16 cellular contexts compared by ENCODE assay signal in genomic region chr6:113128020-113128419, GRCh38.
"Had no signal": no experiment of that assay in that cellular context is flagged by ENCODE, and none has a peak within 500 bp of the region (broad histone marks: within the 10 kb centered on the region; RNA-seq: fewer than 3 reads in every experiment).

No MANE protein-coding gene starts in this region.

- H3K27me3 ChIP-seq: adrenal gland, esophagus muscularis mucosa, gastroesophageal sphincter, heart left ventricle, upper lobe of left lung had no signal

- H3K36me3 ChIP-seq: adrenal gland, esophagus muscularis mucosa, gastroesophageal sphincter, heart left ventricle, left ventricle myocardium inferior, thoracic aorta, upper lobe of left lung had no signal

- DNase-seq: activated CD4-positive, alpha-beta T cell treated with anti-CD3 and anti-CD28 coated beads, Interleukin-2, amount 50 U/mL, for 1 hour; activated CD4-positive, CD25-positive, alpha-beta regulatory T cell treated with anti-CD3 and anti-CD28 coated beads, Interleukin-2, amount 50 U/mL, for 72 hours; activated CD8-positive, alpha-beta memory T cell treated with anti-CD3 and anti-CD28 coated beads, Interleukin-2, amount 50 U/mL, for 4 hours; activated T-cell treated with anti-CD3 and anti-CD28 coated beads, Interleukin-2, amount 50 U/mL, for 4 hours; adrenal gland; effector CD8-positive, alpha-beta T cell; heart left ventricle; left ventricle myocardium inferior; retina; stimulated activated naive B cell treated with anti-CD40 and anti-IgM and Interleukin-4, amounts not matched to agents 10 μg/mL and 1 μg/mL and 100 μg/mL, for 72 hours; upper lobe of left lung had no signal

- H3K27me3 Mint-ChIP-seq: stimulated activated naive B cell treated with anti-CD40 and anti-IgM and Interleukin-4, amounts not matched to agents 10 μg/mL and 1 μg/mL and 100 μg/mL, for 72 hours had no signal

- H3K9me3 ChIP-seq: adrenal gland, esophagus muscularis mucosa, gastroesophageal sphincter, heart left ventricle, left ventricle myocardium inferior, thoracic aorta, upper lobe of left lung had no signal

- H3K27ac Mint-ChIP-seq: activated naive CD4-positive, alpha-beta T cell treated with anti-CD3 and anti-CD28 coated beads, Interleukin-2, amount 50 U/mL, for 72 hours; memory B cell; stimulated activated naive B cell treated with anti-CD40 and anti-IgM and Interleukin-4, amounts not matched to agents 10 μg/mL and 1 μg/mL and 100 μg/mL, for 72 hours had no signal

- H3K4me3 ChIP-seq: adrenal gland, esophagus muscularis mucosa, gastroesophageal sphincter, heart left ventricle, left ventricle myocardium inferior, thoracic aorta, upper lobe of left lung had no signal

- H3K9me3 Mint-ChIP-seq: activated naive CD4-positive, alpha-beta T cell treated with anti-CD3 and anti-CD28 coated beads, Interleukin-2, amount 50 U/mL, for 72 hours; activated T-cell treated with anti-CD3 and anti-CD28 coated beads, Interleukin-2, amount 50 U/mL, for 4 hours; memory B cell; stimulated activated naive B cell treated with anti-CD40 and anti-IgM and Interleukin-4, amounts not matched to agents 10 μg/mL and 1 μg/mL and 100 μg/mL, for 72 hours had no signal

- H3K27ac ChIP-seq: adrenal gland, esophagus muscularis mucosa, gastroesophageal sphincter, heart left ventricle, left ventricle myocardium inferior, thoracic aorta, upper lobe of left lung had no signal

- H3K4me1 ChIP-seq: adrenal gland, esophagus muscularis mucosa, gastroesophageal sphincter, left ventricle myocardium inferior, upper lobe of left lung had no signal

- H3K4me1 Mint-ChIP-seq: memory B cell; stimulated activated naive B cell treated with anti-CD40 and anti-IgM and Interleukin-4, amounts not matched to agents 10 μg/mL and 1 μg/mL and 100 μg/mL, for 72 hours had no signal

- H3K4me3 Mint-ChIP-seq: activated T-cell treated with anti-CD3 and anti-CD28 coated beads, Interleukin-2, amount 50 U/mL, for 4 hours; memory B cell; stimulated activated naive B cell treated with anti-CD40 and anti-IgM and Interleukin-4, amounts not matched to agents 10 μg/mL and 1 μg/mL and 100 μg/mL, for 72 hours had no signal

- H3K36me3 Mint-ChIP-seq: activated naive CD4-positive, alpha-beta T cell treated with anti-CD3 and anti-CD28 coated beads, Interleukin-2, amount 50 U/mL, for 72 hours; memory B cell; stimulated activated naive B cell treated with anti-CD40 and anti-IgM and Interleukin-4, amounts not matched to agents 10 μg/mL and 1 μg/mL and 100 μg/mL, for 72 hours had no signal
